Comparison of ENCODE assay signal across 2 cellular contexts in the genomic region with DNA sequence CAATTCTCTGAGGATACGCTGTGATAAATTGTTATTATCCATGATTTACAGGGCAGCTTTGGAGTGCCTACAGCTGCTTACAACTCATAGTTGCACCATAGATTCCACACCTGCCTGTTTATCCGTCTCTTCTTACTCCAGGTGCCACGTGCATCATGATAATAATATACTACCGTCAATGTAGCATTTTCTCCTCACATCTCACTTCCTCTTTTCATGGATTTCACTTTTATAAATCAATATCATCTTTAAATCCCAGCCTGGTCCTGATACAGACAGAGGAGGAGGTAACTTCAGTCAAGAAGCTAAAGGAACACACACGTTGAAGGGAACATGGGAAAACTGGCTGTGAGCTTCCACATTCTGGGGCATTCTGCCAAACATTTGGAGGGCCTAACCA.
TF ChIP-seq lines count a peak whose summit lies in the region.

No MANE protein-coding gene starts in this region.

TF ChIP-seq in IMR-90, 13 proteins besides CTCF, POLR2A, EP300 and RAD21:
- TF ChIP-seq NFE2L2 (IDR thresholded peaks at IDR 0.05; ENCODE audit: low read depth, low read length), result no peak
- no peak for TF ChIP-seq MAFK (IDR thresholded peaks at IDR 0.05; ENCODE audit: low read depth, low read length)
TF ChIP-seq in IMR-90: peak in this region for 0.

TF ChIP-seq in GM12878, 131 proteins besides CTCF, POLR2A, EP300 and RAD21:
- TF ChIP-seq PAX8 (IDR thresholded peaks at IDR 0.05) (no peak), SPI1 (IDR thresholded peaks at IDR 0.05; ENCODE audit: borderline replicate concordance, insufficient read depth, low read depth, low read length) (peak; percentile 82), BHLHE40 (IDR thresholded peaks at IDR 0.05; ENCODE audit: borderline replicate concordance in 1 of 2, low read depth in 2 of 2, low read length in 1 of 2) (0 out of 4 replicates have a peak, but pooled peaks of 1 of the 2 experiments have one; percentile 16)
